In genomic region chr12:8742501-8742900, GRCh38 we compare ENCODE assay signal across 15 cellular contexts. TPM values are rescaled to one million over a fixed set of nuclear protein-coding genes. Genes with fewer than 3 reads are reported as not detected.
A peak's percentile ranks its signal among the peaks of the same experiment; 100 is the strongest.
DNase-seq lines count a peak whose midpoint lies in the region; ATAC-seq and TF ChIP-seq lines count a peak whose summit lies in the region.
"Had no signal": no experiment of that assay in that cellular context is flagged by ENCODE, and none has a peak within 500 bp of the region (broad histone marks: within the 10 kb centered on the region; RNA-seq: fewer than 3 reads in every experiment).

No MANE protein-coding gene starts in this region.

- peaks cover 6% of the 10 kb centered on the region for H3K4me1 Mint-ChIP-seq in WTC11
- H3K4me1 Mint-ChIP-seq in glutamatergic neuron (ENCODE audit: low read depth, unreplicated experiment) = no peaks in the 10 kb centered on the region

- POLR2A ChIA-PET in WTC11 (lab: Charles Lee) = no interaction called here

- H3K27me3 Mint-ChIP-seq in WTC11 (ENCODE audit: low read depth) (no peaks in the 10 kb centered on the region), glutamatergic neuron (ENCODE audit: unreplicated experiment) (peaks cover 2% of the 10 kb centered on the region)
- H3K27me3 Mint-ChIP-seq: activated naive CD8-positive, alpha-beta T cell; CD8-positive, alpha-beta memory T cell; naive thymus-derived CD8-positive, alpha-beta T cell had no signal

- DNase-seq in GM03348 (ENCODE audit: low spot score) (peak; percentile 75), WTC11 (ENCODE audit: low spot score) (no peak), fibroblast of peridontal ligament (ENCODE audit: extremely low read depth) (peak; percentile 80), retinal pigment epithelial cell (ENCODE audit: low read depth) (peak; percentile 2), glutamatergic neuron (no peak), NCI-H1417 treated with DMSO at 0.1 percent for 48 hours (lab: John Stamatoyannopoulos, UW) (no peak)
- DNase-seq in activated naive CD4-positive, alpha-beta T cell treated with Interleukin-2 at 50 U/mL for 16 hours = no peak
- DNase-seq: CD8-positive, alpha-beta memory T cell; left colon; naive thymus-derived CD8-positive, alpha-beta T cell; retina; stimulated activated naive CD8-positive, alpha-beta T cell treated with anti-CD3 and anti-CD28 coated beads, Interleukin-15, Interleukin-2, amounts not matched to agents 100 U/mL and 50 U/mL, for 24 hours had no signal

- CTCF ChIA-PET in WTC11 (lab: Charles Lee) = no interaction called here

- H3K4me3 ChIP-seq in retinal pigment epithelial cell (ENCODE audit: low read length) = no peak overlapping the region
- H3K4me3 ChIP-seq: HAP-1 had no signal

- peak overlapping the region; percentile 90 for H3K27ac Mint-ChIP-seq in WTC11
- H3K27ac Mint-ChIP-seq in glutamatergic neuron (ENCODE audit: unreplicated experiment) = no peak overlapping the region
- H3K27ac Mint-ChIP-seq: activated naive CD8-positive, alpha-beta T cell; CD8-positive, alpha-beta memory T cell; naive thymus-derived CD8-positive, alpha-beta T cell had no signal

- no peak for ATAC-seq in WTC11
- ATAC-seq in HG03378 (IDR thresholded peaks at IDR 0.05; ENCODE audit: unreplicated experiment) = no peak
- ATAC-seq: left colon; naive thymus-derived CD8-positive, alpha-beta T cell; stimulated activated naive CD8-positive, alpha-beta T cell treated with anti-CD3 and anti-CD28 coated beads, Interleukin-15, Interleukin-2, amounts not matched to agents 100 U/mL and 50 U/mL, for 24 hours had no signal

- H3K36me3 Mint-ChIP-seq in WTC11 = peaks cover 15% of the 10 kb centered on the region
- no peaks in the 10 kb centered on the region for H3K36me3 Mint-ChIP-seq in glutamatergic neuron (ENCODE audit: unreplicated experiment)

- H3K4me3 Mint-ChIP-seq in WTC11 (no peak overlapping the region), glutamatergic neuron (ENCODE audit: unreplicated experiment) (no peak overlapping the region)
- H3K4me3 Mint-ChIP-seq: activated naive CD8-positive, alpha-beta T cell; CD8-positive, alpha-beta memory T cell; naive thymus-derived CD8-positive, alpha-beta T cell had no signal

- TF ChIP-seq CTCF in WTC11 (IDR thresholded peaks at IDR 0.05) (no peak), retinal pigment epithelial cell (conservative IDR thresholded peaks at IDR 0.05; ENCODE audit: low read depth, low read length) (no peak), glutamatergic neuron (IDR thresholded peaks at IDR 0.05; ENCODE audit: partially characterized antibody, unreplicated experiment) (no peak)

- no peaks in the 10 kb centered on the region for H3K9me3 Mint-ChIP-seq in WTC11
- H3K9me3 Mint-ChIP-seq in glutamatergic neuron (ENCODE audit: unreplicated experiment) = no peaks in the 10 kb centered on the region
- H3K9me3 Mint-ChIP-seq: CD8-positive, alpha-beta memory T cell; naive thymus-derived CD8-positive, alpha-beta T cell had no signal

TF ChIP-seq in WTC11, 78 proteins besides CTCF, POLR2A, EP300 and RAD21:
- no peak for TF ChIP-seq ZNF416 (CRISPR knock-in tag; IDR thresholded peaks at IDR 0.05)
- TF ChIP-seq JAZF1 (CRISPR knock-in tag; IDR thresholded peaks at IDR 0.05) = no peak
- TF ChIP-seq, protein P1, sequence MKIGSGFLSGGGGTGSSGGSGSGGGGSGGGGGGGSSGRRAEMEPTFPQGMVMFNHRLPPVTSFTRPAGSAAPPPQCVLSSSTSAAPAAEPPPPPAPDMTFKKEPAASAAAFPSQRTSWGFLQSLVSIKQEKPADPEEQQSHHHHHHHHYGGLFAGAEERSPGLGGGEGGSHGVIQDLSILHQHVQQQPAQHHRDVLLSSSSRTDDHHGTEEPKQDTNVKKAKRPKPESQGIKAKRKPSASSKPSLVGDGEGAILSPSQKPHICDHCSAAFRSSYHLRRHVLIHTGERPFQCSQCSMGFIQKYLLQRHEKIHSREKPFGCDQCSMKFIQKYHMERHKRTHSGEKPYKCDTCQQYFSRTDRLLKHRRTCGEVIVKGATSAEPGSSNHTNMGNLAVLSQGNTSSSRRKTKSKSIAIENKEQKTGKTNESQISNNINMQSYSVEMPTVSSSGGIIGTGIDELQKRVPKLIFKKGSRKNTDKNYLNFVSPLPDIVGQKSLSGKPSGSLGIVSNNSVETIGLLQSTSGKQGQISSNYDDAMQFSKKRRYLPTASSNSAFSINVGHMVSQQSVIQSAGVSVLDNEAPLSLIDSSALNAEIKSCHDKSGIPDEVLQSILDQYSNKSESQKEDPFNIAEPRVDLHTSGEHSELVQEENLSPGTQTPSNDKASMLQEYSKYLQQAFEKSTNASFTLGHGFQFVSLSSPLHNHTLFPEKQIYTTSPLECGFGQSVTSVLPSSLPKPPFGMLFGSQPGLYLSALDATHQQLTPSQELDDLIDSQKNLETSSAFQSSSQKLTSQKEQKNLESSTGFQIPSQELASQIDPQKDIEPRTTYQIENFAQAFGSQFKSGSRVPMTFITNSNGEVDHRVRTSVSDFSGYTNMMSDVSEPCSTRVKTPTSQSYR (CRISPR knock-in tag; IDR thresholded peaks at IDR 0.05) = no peak

RNA-seq across cellular contexts. Expression of gene RIMKLB, which starts 44.7 kb away (rescaled TPM):
- total RNA-seq in WTC11 (2021) (106 to 109 TPM (median 107 TPM) in 3 replicates), glutamatergic neuron (ENCODE audit: unreplicated experiment) (55.7 TPM)

Comparison
In these comparisons a context has a peak if more than half of its experiments do, and no peak if none do; other contexts are left out.
1. DNase-seq: peak in GM03348 (single experiment), fibroblast of peridontal ligament (single experiment) and retinal pigment epithelial cell (single experiment); none in WTC11 (single experiment), glutamatergic neuron (single experiment), NCI-H1417 treated with DMSO at 0.1 percent for 48 hours (single experiment) and activated naive CD4-positive, alpha-beta T cell treated with Interleukin-2 at 50 U/mL for 16 hours (single experiment).